In the genomic region with DNA sequence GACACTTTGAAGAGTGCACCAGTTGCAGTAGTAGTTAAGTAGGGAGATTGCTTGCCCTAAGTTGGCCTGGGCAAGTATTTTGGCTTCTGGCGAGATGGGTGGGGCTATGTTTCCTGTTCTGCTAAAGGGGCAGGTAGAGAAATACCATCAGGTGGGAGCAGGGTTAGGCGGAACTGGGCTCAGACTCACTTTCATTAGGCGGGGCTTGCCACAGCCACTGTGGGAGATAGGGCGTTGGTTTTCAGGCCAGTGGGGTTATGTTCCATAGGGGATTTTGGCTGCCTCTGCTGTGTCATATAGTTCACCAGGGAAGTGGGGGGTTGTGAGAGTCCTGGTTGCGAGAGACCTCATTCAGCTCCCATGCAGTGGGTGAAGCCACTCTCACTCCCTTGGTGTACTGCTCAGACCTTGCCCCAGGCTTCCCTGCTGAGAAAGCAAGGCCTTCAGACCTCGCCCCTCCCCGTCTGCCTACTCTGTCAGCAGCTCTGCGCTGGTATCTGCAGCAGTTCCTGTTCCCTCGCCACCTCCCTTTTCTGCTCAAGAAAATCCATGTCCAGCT, we compare ENCODE assay signal across 9 cellular contexts. TPM values are rescaled to one million over a fixed set of nuclear protein-coding genes. Genes with fewer than 3 reads are reported as not detected.
DNase-seq lines count a peak whose midpoint lies in the region; ATAC-seq lines count a peak whose summit lies in the region.
"Had no signal": no experiment of that assay in that cellular context is flagged by ENCODE, and none has a peak within 500 bp of the region (broad histone marks: within the 10 kb centered on the region; RNA-seq: fewer than 3 reads in every experiment).

No MANE protein-coding gene starts in this region.

- no peak overlapping the region for H3K4me2 ChIP-seq in GM23248 (ENCODE audit: unreplicated experiment)

- no peak overlapping the region for H2AFZ ChIP-seq in GM23248

- 45 to 64% methylated on average over 9 of the region's 9 CpGs for WGBS in esophagus, 2 donors
- 95 to 99% methylated on average over 9 of the region's 9 CpGs for WGBS in GM23248 (ENCODE audit: low coverage in 1 of 2, low lambda C conversion rate in 2 of 2, missing lambda C conversion rate in 2 of 2), 2 experiments

- peak; percentile 37 for DNase-seq in activated CD4-positive, alpha-beta T cell treated with anti-CD3 and anti-CD28 coated beads, Interleukin-2, amount 50 U/mL, for 1 hour
- DNase-seq in stimulated activated CD4-positive, alpha-beta T cell treated with anti-CD3 and anti-CD28 coated beads, Interleukin-4, amount 100 ng/mL, for 4 hours, result peak; percentile 29 to 31
- DNase-seq in medulla oblongata (ENCODE audit: extremely low spot score), result no peak
- no peak for DNase-seq in HT-29 (ENCODE audit: low spot score)
- no peak for DNase-seq in GM23248
- DNase-seq: IMR-90 had no signal

- H3K27ac ChIP-seq in esophagus (ENCODE audit: low read depth in 2 of 2, low read length in 1 of 2) (peak overlapping the region; percentile 83 to 93), GM23248 (no peak overlapping the region)

- H3F3A ChIP-seq in GM23248 (ENCODE audit: insufficient read depth), result no peaks in the 10 kb centered on the region

- no peaks in the 10 kb centered on the region for H3K9me3 ChIP-seq in esophagus (ENCODE audit: control insufficient read depth in 2 of 2, insufficient read depth in 1 of 2, low read depth in 1 of 2, low read length in 1 of 2)
- H3K9me3 ChIP-seq in GM23248 (ENCODE audit: low read depth), result no peaks in the 10 kb centered on the region

- H3K4me3 ChIP-seq in esophagus (ENCODE audit: low read depth in 1 of 2, low read length in 2 of 2), result no peak overlapping the region
- no peak overlapping the region for H3K4me3 ChIP-seq in GM23248

- H3K79me2 ChIP-seq in GM23248 (ENCODE audit: insufficient read depth), result peaks cover 100% of the 10 kb centered on the region

- no peaks in the 10 kb centered on the region for H3K9me2 ChIP-seq in GM23248 (ENCODE audit: insufficient read depth)

- no peak overlapping the region for H3K9ac ChIP-seq in GM23248

- in situ Hi-C loops in GM23248 (cut with MboI), result no loop called here

- H4K20me1 ChIP-seq in GM23248 (ENCODE audit: insufficient read depth), result peaks cover 4% of the 10 kb centered on the region; the same call in 1 of the 2 replicates

- H3K36me3 ChIP-seq in esophagus (ENCODE audit: control insufficient read depth in 2 of 2, insufficient read depth in 2 of 2, low read length in 1 of 2) (peaks cover 0 to 3% of the 10 kb centered on the region in 2 donors), GM23248 (ENCODE audit: low read depth) (no peaks in the 10 kb centered on the region; the same call in 1 of the 2 replicates)

- H3K4me1 ChIP-seq in esophagus (ENCODE audit: control insufficient read depth in 2 of 2, insufficient read depth in 2 of 2, low read length in 1 of 2) (peaks cover 5 to 16% of the 10 kb centered on the region in 2 donors), GM23248 (ENCODE audit: insufficient read depth) (no peaks in the 10 kb centered on the region)

- H3K27me3 ChIP-seq in esophagus (ENCODE audit: control insufficient read depth in 1 of 2, insufficient read depth in 2 of 2, low read length in 2 of 2) (no peaks in the 10 kb centered on the region), GM23248 (replicated peaks; ENCODE audit: insufficient read depth) (no peaks in the 10 kb centered on the region)

- ATAC-seq in GM18909 (IDR thresholded peaks at IDR 0.05; ENCODE audit: poor library complexity, unreplicated experiment) (peak; percentile 94), HG03039 (IDR thresholded peaks at IDR 0.05; ENCODE audit: unreplicated experiment) (peak; percentile 94)

RNA-seq across cellular contexts. Expression of a gene that starts 43.3 kb away (rescaled TPM):
- polyA plus RNA-seq in esophagus (10 to 100 TPM; 13.6 to 14.0 TPM), GM23248 (2016; fragmentation: Nextera tagmentation; extraction: Ambion mirVana) (16.6 and 17.8 TPM in 2 replicates)
- 9.5 and 10.7 TPM in 2 replicates for total RNA-seq in HT-29 (2014; rRNA removed; shearing (Covaris generic))
- total RNA-seq in GM23248 (2014; rRNA removed; shearing (Covaris generic)), result 10.4 and 10.6 TPM in 2 replicates

Comparison
In these comparisons a context has a peak if more than half of its experiments do, and no peak if none do; other contexts are left out.
1. DNase-seq: peak in activated CD4-positive, alpha-beta T cell treated with anti-CD3 and anti-CD28 coated beads, Interleukin-2, amount 50 U/mL, for 1 hour (single experiment) and stimulated activated CD4-positive, alpha-beta T cell treated with anti-CD3 and anti-CD28 coated beads, Interleukin-4, amount 100 ng/mL, for 4 hours (2 of 2); none in medulla oblongata (single experiment), HT-29 (single experiment) and GM23248 (single experiment).